In the genomic region with DNA sequence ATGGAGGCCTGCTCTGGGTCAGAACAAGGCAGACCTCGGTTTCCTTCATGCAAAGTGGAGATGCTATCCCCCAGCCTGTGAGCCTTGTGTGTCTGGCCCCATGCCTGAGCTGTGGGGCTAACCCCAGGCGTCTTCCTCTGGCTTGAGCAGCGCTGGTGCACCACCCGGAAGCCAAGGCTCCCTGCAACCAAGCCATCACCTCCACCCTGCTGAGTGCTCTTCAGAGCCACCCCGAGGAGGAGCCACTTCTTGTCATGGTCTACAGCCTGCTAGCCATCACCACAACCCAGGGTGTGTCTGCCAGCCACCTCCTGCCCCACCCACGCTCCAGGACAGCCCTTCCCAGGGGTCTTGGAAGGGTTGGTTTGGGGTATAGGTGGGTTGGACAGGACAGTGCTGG, we compare ENCODE assay signal across 2 cellular contexts.
TF ChIP-seq lines count a peak whose summit lies in the region.

No MANE protein-coding gene starts in this region.

TF ChIP-seq in HepG2, 621 proteins besides CTCF, POLR2A, EP300 and RAD21:
- no peak for TF ChIP-seq XBP1 (CRISPR knock-in tag; IDR thresholded peaks at IDR 0.05)
- TF ChIP-seq SALL2 (CRISPR knock-in tag; IDR thresholded peaks at IDR 0.05) = no peak
- TF ChIP-seq AKAP8 (CRISPR knock-in tag; IDR thresholded peaks at IDR 0.05) = 0 out of 2 replicates have a peak, but pooled peaks have one; percentile 66
- TF ChIP-seq ZNF264 (CRISPR knock-in tag; IDR thresholded peaks at IDR 0.05) = no peak
- TF ChIP-seq TEAD2 (CRISPR knock-in tag; IDR thresholded peaks at IDR 0.05) = no peak
- TF ChIP-seq ZNF598 (CRISPR knock-in tag; IDR thresholded peaks at IDR 0.05; ENCODE audit: borderline replicate concordance) = no peak
- 0 out of 2 replicates have a peak, but pooled peaks have one; percentile 29 for TF ChIP-seq POLR2G (IDR thresholded peaks at IDR 0.05; ENCODE audit: low read depth, low read length)

TF ChIP-seq in IMR-90, 13 proteins besides CTCF, POLR2A, EP300 and RAD21:
- TF ChIP-seq CEBPB (IDR thresholded peaks at IDR 0.05; ENCODE audit: low read depth, low read length) (no peak), NFE2L2 (IDR thresholded peaks at IDR 0.05; ENCODE audit: low read depth, low read length) (no peak), RCOR1 (IDR thresholded peaks at IDR 0.05; ENCODE audit: insufficient replicate concordance, low read length) (no peak), MAZ (IDR thresholded peaks at IDR 0.05; ENCODE audit: borderline replicate concordance, low read depth, low read length) (no peak)
- TF ChIP-seq, protein P1, sequence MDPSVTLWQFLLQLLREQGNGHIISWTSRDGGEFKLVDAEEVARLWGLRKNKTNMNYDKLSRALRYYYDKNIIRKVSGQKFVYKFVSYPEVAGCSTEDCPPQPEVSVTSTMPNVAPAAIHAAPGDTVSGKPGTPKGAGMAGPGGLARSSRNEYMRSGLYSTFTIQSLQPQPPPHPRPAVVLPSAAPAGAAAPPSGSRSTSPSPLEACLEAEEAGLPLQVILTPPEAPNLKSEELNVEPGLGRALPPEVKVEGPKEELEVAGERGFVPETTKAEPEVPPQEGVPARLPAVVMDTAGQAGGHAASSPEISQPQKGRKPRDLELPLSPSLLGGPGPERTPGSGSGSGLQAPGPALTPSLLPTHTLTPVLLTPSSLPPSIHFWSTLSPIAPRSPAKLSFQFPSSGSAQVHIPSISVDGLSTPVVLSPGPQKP (IDR thresholded peaks at IDR 0.05; ENCODE audit: borderline replicate concordance, low read depth, low read length) = no peak
- TF ChIP-seq, protein P2, sequence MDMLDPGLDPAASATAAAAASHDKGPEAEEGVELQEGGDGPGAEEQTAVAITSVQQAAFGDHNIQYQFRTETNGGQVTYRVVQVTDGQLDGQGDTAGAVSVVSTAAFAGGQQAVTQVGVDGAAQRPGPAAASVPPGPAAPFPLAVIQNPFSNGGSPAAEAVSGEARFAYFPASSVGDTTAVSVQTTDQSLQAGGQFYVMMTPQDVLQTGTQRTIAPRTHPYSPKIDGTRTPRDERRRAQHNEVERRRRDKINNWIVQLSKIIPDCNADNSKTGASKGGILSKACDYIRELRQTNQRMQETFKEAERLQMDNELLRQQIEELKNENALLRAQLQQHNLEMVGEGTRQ (IDR thresholded peaks at IDR 0.05; ENCODE audit: low read depth, low read length) = no peak
